In genomic region chr7:158765020-158765419, GRCh38 we compare ENCODE assay signal across 18 cellular contexts.
"Had no signal": no experiment of that assay in that cellular context is flagged by ENCODE, and none has a peak within 500 bp of the region (broad histone marks: within the 10 kb centered on the region; RNA-seq: fewer than 3 reads in every experiment).

No MANE protein-coding gene starts in this region.

- H3K36me3 ChIP-seq: prostate gland had no signal

- DNase-seq: activated CD4-positive, alpha-beta T cell treated with anti-CD3 and anti-CD28 coated beads for 4 hours; activated gamma-delta T cell treated with Interleukin-2 at 50 U/mL for 16 hours; amygdala; cortex of kidney; effector CD8-positive, alpha-beta T cell; foreskin fibroblast; glutamatergic neuron; lower lobe of right lung; nephron progenitor cell; occipital lobe; right lobe of liver; T-helper 1 cell; trophoblast cell had no signal

- H3K4me1 Mint-ChIP-seq: brain, nephron progenitor cell had no signal

- H3K4me1 ChIP-seq: lower lobe of right lung, prostate gland, right lobe of liver, suprapubic skin had no signal

- H3K9me3 Mint-ChIP-seq: brain; nephron progenitor cell; stimulated activated naive CD8-positive, alpha-beta T cell treated with anti-CD3 and anti-CD28 coated beads, Interleukin-15, Interleukin-2, amounts not matched to agents 100 ng/mL and 50 ng/mL, for 24 hours had no signal

- H3K27me3 Mint-ChIP-seq: brain; stimulated activated naive CD8-positive, alpha-beta T cell treated with anti-CD3 and anti-CD28 coated beads, Interleukin-15, Interleukin-2, amounts not matched to agents 100 ng/mL and 50 ng/mL, for 24 hours had no signal

- H3K4me3 ChIP-seq: lower lobe of right lung, prostate gland, right lobe of liver, SK-N-MC, suprapubic skin had no signal

- H3K4me3 Mint-ChIP-seq: brain; nephron progenitor cell; stimulated activated naive CD8-positive, alpha-beta T cell treated with anti-CD3 and anti-CD28 coated beads, Interleukin-15, Interleukin-2, amounts not matched to agents 100 ng/mL and 50 ng/mL, for 24 hours had no signal

- H3K9me3 ChIP-seq: lower lobe of right lung, prostate gland, right lobe of liver, suprapubic skin had no signal

- ATAC-seq: right lobe of liver had no signal

- H3K27ac ChIP-seq: lower lobe of right lung, prostate gland, right lobe of liver, SK-N-MC, suprapubic skin had no signal

- H3K27ac Mint-ChIP-seq: brain; nephron progenitor cell; stimulated activated naive CD8-positive, alpha-beta T cell treated with anti-CD3 and anti-CD28 coated beads, Interleukin-15, Interleukin-2, amounts not matched to agents 100 ng/mL and 50 ng/mL, for 24 hours had no signal

- H3K27me3 ChIP-seq: right lobe of liver, suprapubic skin had no signal
